In the genomic region with DNA sequence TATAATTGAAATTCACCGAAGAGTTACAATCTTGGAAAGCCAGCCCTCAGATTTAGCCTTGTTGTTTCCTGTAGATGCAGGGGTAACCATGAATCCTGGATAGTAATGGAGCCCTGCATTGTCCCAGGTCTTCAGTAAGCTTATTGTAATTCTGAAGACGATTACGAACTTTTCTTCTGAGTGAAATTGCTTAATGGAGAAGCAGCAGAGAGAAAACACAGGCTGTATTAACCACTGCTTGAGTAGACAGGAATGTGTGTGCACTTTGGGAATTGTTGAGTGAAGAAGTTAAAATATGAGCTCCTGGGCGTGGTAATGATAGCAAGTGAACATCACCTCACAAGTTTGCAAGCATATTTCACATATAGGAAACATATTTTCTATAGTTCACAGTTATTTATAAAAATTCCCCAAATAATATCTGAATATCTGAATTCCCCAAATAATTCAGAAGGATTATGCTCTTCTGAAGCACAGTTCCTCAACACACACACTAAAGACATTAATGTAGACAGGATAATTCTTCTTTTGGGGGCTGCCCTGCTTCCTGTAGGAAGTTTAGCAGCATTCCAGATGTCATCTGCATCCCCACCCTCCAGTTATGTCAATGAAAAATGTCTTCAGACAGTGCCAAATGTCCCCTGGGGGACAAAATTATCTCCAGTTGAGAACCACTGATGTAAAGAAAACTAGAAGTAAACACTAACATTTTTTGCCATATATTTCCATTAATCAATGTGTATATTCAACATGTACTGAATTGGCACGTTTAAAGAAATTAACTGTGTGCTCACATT, we compare ENCODE assay signal across 1 cellular context.
TF ChIP-seq lines count a peak whose summit lies in the region.

No MANE protein-coding gene starts in this region.

TF ChIP-seq in PFSK-1, 5 proteins besides CTCF, POLR2A, EP300 and RAD21 (continued from another document):
- TF ChIP-seq, protein P1, sequence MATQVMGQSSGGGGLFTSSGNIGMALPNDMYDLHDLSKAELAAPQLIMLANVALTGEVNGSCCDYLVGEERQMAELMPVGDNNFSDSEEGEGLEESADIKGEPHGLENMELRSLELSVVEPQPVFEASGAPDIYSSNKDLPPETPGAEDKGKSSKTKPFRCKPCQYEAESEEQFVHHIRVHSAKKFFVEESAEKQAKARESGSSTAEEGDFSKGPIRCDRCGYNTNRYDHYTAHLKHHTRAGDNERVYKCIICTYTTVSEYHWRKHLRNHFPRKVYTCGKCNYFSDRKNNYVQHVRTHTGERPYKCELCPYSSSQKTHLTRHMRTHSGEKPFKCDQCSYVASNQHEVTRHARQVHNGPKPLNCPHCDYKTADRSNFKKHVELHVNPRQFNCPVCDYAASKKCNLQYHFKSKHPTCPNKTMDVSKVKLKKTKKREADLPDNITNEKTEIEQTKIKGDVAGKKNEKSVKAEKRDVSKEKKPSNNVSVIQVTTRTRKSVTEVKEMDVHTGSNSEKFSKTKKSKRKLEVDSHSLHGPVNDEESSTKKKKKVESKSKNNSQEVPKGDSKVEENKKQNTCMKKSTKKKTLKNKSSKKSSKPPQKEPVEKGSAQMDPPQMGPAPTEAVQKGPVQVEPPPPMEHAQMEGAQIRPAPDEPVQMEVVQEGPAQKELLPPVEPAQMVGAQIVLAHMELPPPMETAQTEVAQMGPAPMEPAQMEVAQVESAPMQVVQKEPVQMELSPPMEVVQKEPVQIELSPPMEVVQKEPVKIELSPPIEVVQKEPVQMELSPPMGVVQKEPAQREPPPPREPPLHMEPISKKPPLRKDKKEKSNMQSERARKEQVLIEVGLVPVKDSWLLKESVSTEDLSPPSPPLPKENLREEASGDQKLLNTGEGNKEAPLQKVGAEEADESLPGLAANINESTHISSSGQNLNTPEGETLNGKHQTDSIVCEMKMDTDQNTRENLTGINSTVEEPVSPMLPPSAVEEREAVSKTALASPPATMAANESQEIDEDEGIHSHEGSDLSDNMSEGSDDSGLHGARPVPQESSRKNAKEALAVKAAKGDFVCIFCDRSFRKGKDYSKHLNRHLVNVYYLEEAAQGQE (IDR thresholded peaks at IDR 0.05; ENCODE audit: insufficient read depth in 1 of 2, low read depth in 2 of 2, low read length in 2 of 2), result no peak
- TF ChIP-seq FOXP2 (optimal IDR thresholded peaks at IDR 0.05; ENCODE audit: borderline replicate concordance, extremely low read depth, extremely low read length, insufficient read depth), result no peak
- no peak for TF ChIP-seq TAF1 (IDR thresholded peaks at IDR 0.05; ENCODE audit: borderline replicate concordance, insufficient read depth, low read length)
TF ChIP-seq in PFSK-1: peak in this region for 1.
